10 cellular contexts compared by ENCODE assay signal in the genomic region with DNA sequence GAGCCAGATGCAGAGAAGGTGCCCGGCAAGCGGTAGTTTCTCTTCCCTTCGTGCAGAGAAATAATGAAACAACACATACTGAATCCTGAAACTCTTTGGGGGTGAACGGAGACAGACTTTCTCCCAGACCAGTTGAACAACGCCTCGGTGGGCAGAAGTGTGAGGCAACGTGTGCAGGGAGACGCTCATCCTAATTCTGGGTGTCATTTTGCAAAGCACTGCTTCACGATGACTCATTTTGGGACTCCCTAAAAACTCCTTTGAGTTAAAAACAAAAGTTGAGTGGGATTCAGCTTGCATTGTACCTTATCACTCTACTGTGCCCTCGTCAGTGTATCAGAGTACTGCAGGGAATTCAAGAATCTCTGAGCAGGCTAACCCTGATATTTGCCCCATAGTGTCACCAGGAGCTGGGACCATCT. TPM values are rescaled to one million over a fixed set of nuclear protein-coding genes. Genes with fewer than 3 reads are reported as not detected.
A peak's percentile ranks its signal among the peaks of the same experiment; 100 is the strongest.
DNase-seq lines count a peak whose midpoint lies in the region; ATAC-seq, FAIRE-seq and TF ChIP-seq lines count a peak whose summit lies in the region.
"Had no signal": no experiment of that assay in that cellular context is flagged by ENCODE, and none has a peak within 500 bp of the region (broad histone marks: within the 10 kb centered on the region; RNA-seq: fewer than 3 reads in every experiment).

No MANE protein-coding gene starts in this region.

- H3K36me3 ChIP-seq in H1 (ENCODE audit: control insufficient read depth in 2 of 4, insufficient read depth in 4 of 4, low read length in 3 of 4): no peaks in the 10 kb centered on the region
- H3K36me3 ChIP-seq in breast epithelium: no peaks in the 10 kb centered on the region
- H3K36me3 ChIP-seq: vagina had no signal

- H2BK12ac ChIP-seq in H1 (ENCODE audit: low read depth, low read length): 0 out of 2 replicates have a peak overlapping the region, but pooled peaks have one; percentile 39

- no peak overlapping the region for H3K56ac ChIP-seq in H1 (replicated peaks; ENCODE audit: insufficient read length, low read depth, low read length)

- WGBS in H1 (ENCODE audit: extremely low coverage in 1 of 2, insufficient coverage in 1 of 2, insufficient read length in 1 of 2, insufficient replicate concordance in 2 of 2, low coverage in 1 of 2, low lambda C conversion rate in 2 of 2, missing lambda C conversion rate in 1 of 2), 2 experiments: 80% methylated on average over 10 of the region's 10 CpGs; no CpG with 5 or more reads in 1 of the 2 experiments

- POLR2A ChIA-PET in H1 (lab: Charles Lee; ENCODE audit: partially characterized antibody): interaction anchor here (0.9 kb wide), 1 partner anchor 465 kb away, joined by 3 read pairs; no protein-coding TSS in a partner anchor

- no peak overlapping the region for H3K4ac ChIP-seq in H1 (replicated peaks; ENCODE audit: insufficient read length, low read depth, low read length)

- H3K23me2 ChIP-seq in H1 (ENCODE audit: low read depth, low read length): peaks cover 8% of the 10 kb centered on the region

- no peak overlapping the region for H3K9ac ChIP-seq in H1 (replicated peaks in 1 of 4; ENCODE audit: extremely low read depth in 1 of 4, low read depth in 3 of 4, low read length in 3 of 4)

- H3K27me3 ChIP-seq in H1 (replicated peaks in 1 of 4; ENCODE audit: control insufficient read depth in 3 of 4, extremely low read depth in 1 of 4, insufficient read depth in 3 of 4, low read length in 3 of 4) (no peaks in the 10 kb centered on the region; a peak in 1 of 7 replicates), breast epithelium (no peaks in the 10 kb centered on the region)
- H3K27me3 ChIP-seq: vagina had no signal

- H3K27ac ChIP-seq in H1 (ENCODE audit: low read depth, low read length) (no peak overlapping the region), breast epithelium (no peak overlapping the region)
- H3K27ac ChIP-seq: vagina had no signal

- peak; percentile 74 for FAIRE-seq in GM12891 (lab: Jason Lieb, UNC)
- no peak for FAIRE-seq in H1 (lab: Jason Lieb, UNC)

- no peaks in the 10 kb centered on the region for H3K79me1 ChIP-seq in H1 (ENCODE audit: low read depth, low read length)

- TF ChIP-seq POLR2A in GM12891 (IDR thresholded peaks at IDR 0.05; ENCODE audit: low read depth, low read length) (no peak), H1 (IDR thresholded peaks at IDR 0.05; ENCODE audit: control extremely low read depth in 1 of 2, low read depth in 2 of 2, low read length in 2 of 2) (no peak), breast epithelium (IDR thresholded peaks at IDR 0.05) (no peak)

- H3K4me2 ChIP-seq in H1 (ENCODE audit: insufficient read depth in 1 of 2, low read depth in 2 of 2, low read length in 2 of 2): no peak overlapping the region

- no peaks in the 10 kb centered on the region for H3K9me3 ChIP-seq in H1 (ENCODE audit: insufficient read depth in 2 of 2, low read depth in 1 of 2, low read length in 1 of 2)
- H3K9me3 ChIP-seq in breast epithelium: no peaks in the 10 kb centered on the region
- H3K9me3 ChIP-seq: vagina had no signal

- H2AK5ac ChIP-seq in H1 (ENCODE audit: low read depth, low read length): no peak overlapping the region

- TF ChIP-seq RAD21 in H1 (IDR thresholded peaks at IDR 0.05 in 1 of 2, conservative IDR thresholded peaks at IDR 0.05 in 1 of 2; ENCODE audit: low read depth in 2 of 2, low read length in 2 of 2): no peak

- peaks cover 0 to 12% (median 5%) of the 10 kb centered on the region in 4 experiments; a peak in 3 of 7 replicates for H3K4me1 ChIP-seq in H1 (replicated peaks in 1 of 4; ENCODE audit: control insufficient read depth in 3 of 4, insufficient read depth in 4 of 4, low read length in 3 of 4)
- no peaks in the 10 kb centered on the region for H3K4me1 ChIP-seq in breast epithelium

- no peak overlapping the region for H3K23ac ChIP-seq in H1 (ENCODE audit: insufficient read length)

- no peak overlapping the region for H4K5ac ChIP-seq in H1 (ENCODE audit: insufficient read length, low read depth, low read length)

- CTCF ChIA-PET in H1 (lab: Charles Lee; ENCODE audit: partially characterized antibody): interaction anchor here (0.6 to 3.9 kb wide), 3 partner anchors 57 to 127 kb away, joined by 3 to 14 read pairs (median 8); no protein-coding TSS in a partner anchor

- H3K4me3 ChIP-seq in H1 (ENCODE audit: extremely low read depth in 1 of 4, insufficient read depth in 2 of 4, low read depth in 3 of 4, low read length in 4 of 4) (no peak overlapping the region), breast epithelium (no peak overlapping the region)
- H3K4me3 ChIP-seq: vagina had no signal

- no peak for TF ChIP-seq EP300 in H1 (IDR thresholded peaks at IDR 0.05; ENCODE audit: borderline replicate concordance in 1 of 2, low read depth in 2 of 2, low read length in 2 of 2)

- ATAC-seq in GM19438 (IDR thresholded peaks at IDR 0.05; ENCODE audit: low read depth, unreplicated experiment) (peak; percentile 58), HG03139 (IDR thresholded peaks at IDR 0.05; ENCODE audit: unreplicated experiment) (peak; percentile 52)
- ATAC-seq: naive thymus-derived CD4-positive, alpha-beta T cell had no signal

- H3K18ac ChIP-seq in H1 (ENCODE audit: extremely low read depth, low read length): no peak overlapping the region

- intact Hi-C loops in breast epithelium (cut with DNase I; ENCODE audit: low total_unique reads): no loop called here

- H3K79me2 ChIP-seq in H1 (ENCODE audit: control insufficient read depth in 1 of 2, insufficient read depth in 2 of 2, low read length in 2 of 2): no peaks in the 10 kb centered on the region

- no peak overlapping the region for H4K8ac ChIP-seq in H1 (ENCODE audit: extremely low read depth, insufficient read depth, low read length)

- DNase-seq in GM12891 (ENCODE audit: insufficient read length, low spot score) (peak; percentile 46), H1 (ENCODE audit: low read depth in 1 of 2, low spot score in 2 of 2) (no peak), superior temporal gyrus (ENCODE audit: extremely low spot score) (no peak), HuH-7.5 (ENCODE audit: low spot score) (no peak), breast epithelium (ENCODE audit: low spot score in 2 of 2) (no peak), A172 (ENCODE audit: low spot score) (no peak)

- no peak overlapping the region for H3K14ac ChIP-seq in H1 (ENCODE audit: insufficient read length)

- no peaks in the 10 kb centered on the region for H4K20me1 ChIP-seq in H1 (replicated peaks in 1 of 2; ENCODE audit: control insufficient read depth in 1 of 2, insufficient read depth in 2 of 2, low read length in 2 of 2)

- no peak overlapping the region for H2BK20ac ChIP-seq in H1 (ENCODE audit: low read length)

- H2BK5ac ChIP-seq in H1 (ENCODE audit: low read depth, low read length): no peak overlapping the region

- H2BK15ac ChIP-seq in H1 (ENCODE audit: low read length): no peak overlapping the region

- H4K91ac ChIP-seq in H1 (replicated peaks; ENCODE audit: insufficient read length, low read length): no peak overlapping the region

- H2AFZ ChIP-seq in H1 (ENCODE audit: low read length): no peak overlapping the region

- no peak overlapping the region for H2BK120ac ChIP-seq in H1 (replicated peaks; ENCODE audit: low read depth, low read length)

- TF ChIP-seq CTCF in H1 (IDR thresholded peaks at IDR 0.05; ENCODE audit: control extremely low read depth in 1 of 3, insufficient read depth in 1 of 3, low read depth in 1 of 3, low read length in 3 of 3): no peak
- TF ChIP-seq CTCF in breast epithelium (IDR thresholded peaks at IDR 0.05): no peak

TF ChIP-seq in GM12891, 5 proteins besides CTCF, POLR2A, EP300 and RAD21:
- TF ChIP-seq TAF1 (IDR thresholded peaks at IDR 0.05; ENCODE audit: low read depth, low read length) (no peak), SPI1 (IDR thresholded peaks at IDR 0.05; ENCODE audit: low read depth, low read length) (peak; percentile 89), POLR2AphosphoS5 (IDR thresholded peaks at IDR 0.05; ENCODE audit: low read depth, low read length) (no peak), POU2F2 (IDR thresholded peaks at IDR 0.05; ENCODE audit: low read depth, low read length) (no peak), PAX5 (IDR thresholded peaks at IDR 0.05; ENCODE audit: insufficient read depth, low read length, severe bottlenecking) (peak; percentile 62)
TF ChIP-seq in GM12891: peak in this region for 2.

RNA-seq across cellular contexts. Expression of a gene that starts 3.5 kb away (rescaled TPM):
- 117 TPM for polyA plus RNA-seq in GM12891 (2012; ENCODE audit: low read depth, missing spikeins)
- 16.6 and 19.7 TPM in 2 replicates for total RNA-seq in H1 (2021; fragmentation: NEBNext Ultra II Directional; extraction: Animal tissue kit (Norgen Biotek cat#: 25700))
- 17.7 and 23.9 TPM in 2 replicates for polyA plus RNA-seq in H1 (2011; rRNA removed)
- polyA plus RNA-seq in H1 (2011; cell fraction: cytosol; rRNA removed): 12.8 TPM
- polyA plus RNA-seq in H1 (2011; cell fraction: nucleus; rRNA removed): 19.1 TPM
- 8.7 to 13.7 TPM (median 12.4 TPM) in 4 replicates for polyA plus RNA-seq in H1 (2012, experiment 1 of 2)
- polyA plus RNA-seq in H1 (2012, experiment 2 of 2): 6.3 TPM
- polyA plus RNA-seq in H1 (2013, experiment 1 of 2): 9.1 TPM
- polyA plus RNA-seq in H1 (2013, experiment 2 of 2): 9.1 TPM
- 21.8 and 31.4 TPM in 2 replicates for polyA minus RNA-seq in H1 (2011; rRNA and poly(A)+ RNA removed)
- polyA minus RNA-seq in H1 (2011; cell fraction: cytosol; rRNA and poly(A)+ RNA removed): 7.7 TPM
- polyA minus RNA-seq in H1 (2011; cell fraction: nucleus; rRNA and poly(A)+ RNA removed): 18.9 TPM
- 10 to 100 TPM; 17.8 to 31.5 (median 22.2) TPM for total RNA-seq in breast epithelium
- total RNA-seq in A172 (2014; rRNA removed; shearing (Covaris generic)): 33.3 and 35.6 TPM in 2 replicates
